1 cellular context compared by ENCODE assay signal in the genomic region with DNA sequence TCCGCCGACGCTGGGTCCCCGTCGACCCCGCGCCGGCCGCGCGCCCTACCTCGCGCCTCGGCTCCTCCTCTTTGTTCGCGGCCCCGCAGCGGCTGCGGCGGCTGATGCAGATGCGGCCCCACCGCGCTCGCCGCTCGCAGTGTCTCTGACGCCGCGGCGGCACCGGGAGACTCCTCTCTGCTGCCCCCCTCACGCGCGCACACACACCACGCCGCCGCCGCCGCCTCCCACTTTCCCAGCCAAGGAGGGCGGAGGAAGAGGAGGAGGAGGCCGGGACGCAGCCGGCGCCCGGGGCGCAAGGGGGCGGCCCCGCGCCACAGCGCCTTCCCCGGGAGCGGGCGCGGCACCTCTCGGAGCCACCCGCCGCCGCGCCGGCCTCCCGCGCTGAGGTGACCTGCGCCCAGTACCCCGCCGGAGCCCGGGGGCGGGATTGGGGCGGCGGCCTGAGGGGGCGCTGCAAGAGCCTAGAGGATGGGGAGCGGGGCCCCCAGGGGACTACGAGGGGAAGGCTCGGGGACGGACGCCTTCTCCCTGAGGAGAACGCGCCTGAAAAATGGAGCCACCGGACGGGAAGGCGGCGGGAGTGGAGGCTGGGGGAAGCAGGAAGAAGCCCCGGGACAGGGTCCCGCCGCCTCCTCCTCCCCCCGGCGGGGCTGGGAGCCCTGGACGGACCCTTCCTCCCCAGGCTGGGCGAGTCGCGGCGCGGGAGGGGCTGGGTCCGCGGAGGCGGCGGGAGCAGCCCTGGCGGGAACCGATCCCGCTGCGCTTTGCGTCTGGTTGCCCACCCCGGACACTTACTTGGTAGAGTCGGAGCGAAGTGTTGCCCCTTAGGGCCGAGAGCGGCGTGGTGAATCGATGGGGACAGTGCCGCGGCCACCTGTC.
TF ChIP-seq lines count a peak whose summit lies in the region.

A gene (minus strand): TSS at position 147 of the 882 bp plus-strand sequence. CDS start 1,744 bp downstream, outside the sequence.

TF ChIP-seq in HepG2, 621 proteins besides CTCF, POLR2A, EP300 and RAD21 (continued from another document and continues in another):
- TF ChIP-seq NR2F6 (IDR thresholded peaks at IDR 0.05) = no peak
- TF ChIP-seq NR2F6 (CRISPR knock-in tag; IDR thresholded peaks at IDR 0.05) = 0 out of 2 replicates have a peak, but pooled peaks have one; percentile 15
- no peak for TF ChIP-seq ZNF782 (CRISPR knock-in tag; IDR thresholded peaks at IDR 0.05; ENCODE audit: borderline replicate concordance)
- TF ChIP-seq, protein P1, sequence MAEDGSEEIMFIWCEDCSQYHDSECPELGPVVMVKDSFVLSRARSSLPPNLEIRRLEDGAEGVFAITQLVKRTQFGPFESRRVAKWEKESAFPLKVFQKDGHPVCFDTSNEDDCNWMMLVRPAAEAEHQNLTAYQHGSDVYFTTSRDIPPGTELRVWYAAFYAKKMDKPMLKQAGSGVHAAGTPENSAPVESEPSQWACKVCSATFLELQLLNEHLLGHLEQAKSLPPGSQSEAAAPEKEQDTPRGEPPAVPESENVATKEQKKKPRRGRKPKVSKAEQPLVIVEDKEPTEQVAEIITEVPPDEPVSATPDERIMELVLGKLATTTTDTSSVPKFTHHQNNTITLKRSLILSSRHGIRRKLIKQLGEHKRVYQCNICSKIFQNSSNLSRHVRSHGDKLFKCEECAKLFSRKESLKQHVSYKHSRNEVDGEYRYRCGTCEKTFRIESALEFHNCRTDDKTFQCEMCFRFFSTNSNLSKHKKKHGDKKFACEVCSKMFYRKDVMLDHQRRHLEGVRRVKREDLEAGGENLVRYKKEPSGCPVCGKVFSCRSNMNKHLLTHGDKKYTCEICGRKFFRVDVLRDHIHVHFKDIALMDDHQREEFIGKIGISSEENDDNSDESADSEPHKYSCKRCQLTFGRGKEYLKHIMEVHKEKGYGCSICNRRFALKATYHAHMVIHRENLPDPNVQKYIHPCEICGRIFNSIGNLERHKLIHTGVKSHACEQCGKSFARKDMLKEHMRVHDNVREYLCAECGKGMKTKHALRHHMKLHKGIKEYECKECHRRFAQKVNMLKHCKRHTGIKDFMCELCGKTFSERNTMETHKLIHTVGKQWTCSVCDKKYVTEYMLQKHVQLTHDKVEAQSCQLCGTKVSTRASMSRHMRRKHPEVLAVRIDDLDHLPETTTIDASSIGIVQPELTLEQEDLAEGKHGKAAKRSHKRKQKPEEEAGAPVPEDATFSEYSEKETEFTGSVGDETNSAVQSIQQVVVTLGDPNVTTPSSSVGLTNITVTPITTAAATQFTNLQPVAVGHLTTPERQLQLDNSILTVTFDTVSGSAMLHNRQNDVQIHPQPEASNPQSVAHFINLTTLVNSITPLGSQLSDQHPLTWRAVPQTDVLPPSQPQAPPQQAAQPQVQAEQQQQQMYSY (CRISPR knock-in tag; IDR thresholded peaks at IDR 0.05) = no peak; the same call in 1 of the 2 replicates
- no peak for TF ChIP-seq PRPF4 (IDR thresholded peaks at IDR 0.05; ENCODE audit: low read depth, low read length, poor library complexity, severe bottlenecking)
- TF ChIP-seq, protein P2, sequence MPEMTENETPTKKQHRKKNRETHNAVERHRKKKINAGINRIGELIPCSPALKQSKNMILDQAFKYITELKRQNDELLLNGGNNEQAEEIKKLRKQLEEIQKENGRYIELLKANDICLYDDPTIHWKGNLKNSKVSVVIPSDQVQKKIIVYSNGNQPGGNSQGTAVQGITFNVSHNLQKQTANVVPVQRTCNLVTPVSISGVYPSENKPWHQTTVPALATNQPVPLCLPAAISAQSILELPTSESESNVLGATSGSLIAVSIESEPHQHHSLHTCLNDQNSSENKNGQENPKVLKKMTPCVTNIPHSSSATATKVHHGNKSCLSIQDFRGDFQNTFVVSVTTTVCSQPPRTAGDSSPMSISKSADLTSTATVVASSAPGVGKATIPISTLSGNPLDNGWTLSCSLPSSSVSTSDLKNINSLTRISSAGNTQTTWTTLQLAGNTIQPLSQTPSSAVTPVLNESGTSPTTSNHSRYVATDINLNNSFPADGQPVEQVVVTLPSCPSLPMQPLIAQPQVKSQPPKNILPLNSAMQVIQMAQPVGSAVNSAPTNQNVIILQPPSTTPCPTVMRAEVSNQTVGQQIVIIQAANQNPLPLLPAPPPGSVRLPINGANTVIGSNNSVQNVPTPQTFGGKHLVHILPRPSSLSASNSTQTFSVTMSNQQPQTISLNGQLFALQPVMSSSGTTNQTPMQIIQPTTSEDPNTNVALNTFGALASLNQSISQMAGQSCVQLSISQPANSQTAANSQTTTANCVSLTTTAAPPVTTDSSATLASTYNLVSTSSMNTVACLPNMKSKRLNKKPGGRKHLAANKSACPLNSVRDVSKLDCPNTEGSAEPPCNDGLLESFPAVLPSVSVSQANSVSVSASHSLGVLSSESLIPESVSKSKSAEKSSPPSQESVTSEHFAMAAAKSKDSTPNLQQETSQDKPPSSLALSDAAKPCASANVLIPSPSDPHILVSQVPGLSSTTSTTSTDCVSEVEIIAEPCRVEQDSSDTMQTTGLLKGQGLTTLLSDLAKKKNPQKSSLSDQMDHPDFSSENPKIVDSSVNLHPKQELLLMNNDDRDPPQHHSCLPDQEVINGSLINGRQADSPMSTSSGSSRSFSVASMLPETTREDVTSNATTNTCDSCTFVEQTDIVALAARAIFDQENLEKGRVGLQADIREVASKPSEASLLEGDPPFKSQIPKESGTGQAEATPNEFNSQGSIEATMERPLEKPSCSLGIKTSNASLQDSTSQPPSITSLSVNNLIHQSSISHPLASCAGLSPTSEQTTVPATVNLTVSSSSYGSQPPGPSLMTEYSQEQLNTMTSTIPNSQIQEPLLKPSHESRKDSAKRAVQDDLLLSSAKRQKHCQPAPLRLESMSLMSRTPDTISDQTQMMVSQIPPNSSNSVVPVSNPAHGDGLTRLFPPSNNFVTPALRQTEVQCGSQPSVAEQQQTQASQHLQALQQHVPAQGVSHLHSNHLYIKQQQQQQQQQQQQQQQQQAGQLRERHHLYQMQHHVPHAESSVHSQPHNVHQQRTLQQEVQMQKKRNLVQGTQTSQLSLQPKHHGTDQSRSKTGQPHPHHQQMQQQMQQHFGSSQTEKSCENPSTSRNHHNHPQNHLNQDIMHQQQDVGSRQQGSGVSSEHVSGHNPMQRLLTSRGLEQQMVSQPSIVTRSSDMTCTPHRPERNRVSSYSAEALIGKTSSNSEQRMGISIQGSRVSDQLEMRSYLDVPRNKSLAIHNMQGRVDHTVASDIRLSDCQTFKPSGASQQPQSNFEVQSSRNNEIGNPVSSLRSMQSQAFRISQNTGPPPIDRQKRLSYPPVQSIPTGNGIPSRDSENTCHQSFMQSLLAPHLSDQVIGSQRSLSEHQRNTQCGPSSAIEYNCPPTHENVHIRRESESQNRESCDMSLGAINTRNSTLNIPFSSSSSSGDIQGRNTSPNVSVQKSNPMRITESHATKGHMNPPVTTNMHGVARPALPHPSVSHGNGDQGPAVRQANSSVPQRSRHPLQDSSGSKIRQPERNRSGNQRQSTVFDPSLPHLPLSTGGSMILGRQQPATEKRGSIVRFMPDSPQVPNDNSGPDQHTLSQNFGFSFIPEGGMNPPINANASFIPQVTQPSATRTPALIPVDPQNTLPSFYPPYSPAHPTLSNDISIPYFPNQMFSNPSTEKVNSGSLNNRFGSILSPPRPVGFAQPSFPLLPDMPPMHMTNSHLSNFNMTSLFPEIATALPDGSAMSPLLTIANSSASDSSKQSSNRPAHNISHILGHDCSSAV (CRISPR knock-in tag; IDR thresholded peaks at IDR 0.05; ENCODE audit: borderline replicate concordance) = no peak
- peak; percentile 7 for TF ChIP-seq PTBP1 (IDR thresholded peaks at IDR 0.05; ENCODE audit: low read depth, low read length, poor library complexity, severe bottlenecking)
- no peak for TF ChIP-seq KAT2B (IDR thresholded peaks at IDR 0.05; ENCODE audit: borderline replicate concordance, low read depth, low read length)
- TF ChIP-seq SOX6 (IDR thresholded peaks at IDR 0.05) = no peak
- TF ChIP-seq SOX6 (CRISPR knock-in tag; IDR thresholded peaks at IDR 0.05) = no peak
- TF ChIP-seq, protein P3, sequence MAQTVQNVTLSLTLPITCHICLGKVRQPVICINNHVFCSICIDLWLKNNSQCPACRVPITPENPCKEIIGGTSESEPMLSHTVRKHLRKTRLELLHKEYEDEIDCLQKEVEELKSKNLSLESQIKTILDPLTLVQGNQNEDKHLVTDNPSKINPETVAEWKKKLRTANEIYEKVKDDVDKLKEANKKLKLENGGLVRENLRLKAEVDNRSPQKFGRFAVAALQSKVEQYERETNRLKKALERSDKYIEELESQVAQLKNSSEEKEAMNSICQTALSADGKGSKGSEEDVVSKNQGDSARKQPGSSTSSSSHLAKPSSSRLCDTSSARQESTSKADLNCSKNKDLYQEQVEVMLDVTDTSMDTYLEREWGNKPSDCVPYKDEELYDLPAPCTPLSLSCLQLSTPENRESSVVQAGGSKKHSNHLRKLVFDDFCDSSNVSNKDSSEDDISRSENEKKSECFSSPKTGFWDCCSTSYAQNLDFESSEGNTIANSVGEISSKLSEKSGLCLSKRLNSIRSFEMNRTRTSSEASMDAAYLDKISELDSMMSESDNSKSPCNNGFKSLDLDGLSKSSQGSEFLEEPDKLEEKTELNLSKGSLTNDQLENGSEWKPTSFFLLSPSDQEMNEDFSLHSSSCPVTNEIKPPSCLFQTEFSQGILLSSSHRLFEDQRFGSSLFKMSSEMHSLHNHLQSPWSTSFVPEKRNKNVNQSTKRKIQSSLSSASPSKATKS (CRISPR knock-in tag; IDR thresholded peaks at IDR 0.05) = no peak
- TF ChIP-seq, protein P4, sequence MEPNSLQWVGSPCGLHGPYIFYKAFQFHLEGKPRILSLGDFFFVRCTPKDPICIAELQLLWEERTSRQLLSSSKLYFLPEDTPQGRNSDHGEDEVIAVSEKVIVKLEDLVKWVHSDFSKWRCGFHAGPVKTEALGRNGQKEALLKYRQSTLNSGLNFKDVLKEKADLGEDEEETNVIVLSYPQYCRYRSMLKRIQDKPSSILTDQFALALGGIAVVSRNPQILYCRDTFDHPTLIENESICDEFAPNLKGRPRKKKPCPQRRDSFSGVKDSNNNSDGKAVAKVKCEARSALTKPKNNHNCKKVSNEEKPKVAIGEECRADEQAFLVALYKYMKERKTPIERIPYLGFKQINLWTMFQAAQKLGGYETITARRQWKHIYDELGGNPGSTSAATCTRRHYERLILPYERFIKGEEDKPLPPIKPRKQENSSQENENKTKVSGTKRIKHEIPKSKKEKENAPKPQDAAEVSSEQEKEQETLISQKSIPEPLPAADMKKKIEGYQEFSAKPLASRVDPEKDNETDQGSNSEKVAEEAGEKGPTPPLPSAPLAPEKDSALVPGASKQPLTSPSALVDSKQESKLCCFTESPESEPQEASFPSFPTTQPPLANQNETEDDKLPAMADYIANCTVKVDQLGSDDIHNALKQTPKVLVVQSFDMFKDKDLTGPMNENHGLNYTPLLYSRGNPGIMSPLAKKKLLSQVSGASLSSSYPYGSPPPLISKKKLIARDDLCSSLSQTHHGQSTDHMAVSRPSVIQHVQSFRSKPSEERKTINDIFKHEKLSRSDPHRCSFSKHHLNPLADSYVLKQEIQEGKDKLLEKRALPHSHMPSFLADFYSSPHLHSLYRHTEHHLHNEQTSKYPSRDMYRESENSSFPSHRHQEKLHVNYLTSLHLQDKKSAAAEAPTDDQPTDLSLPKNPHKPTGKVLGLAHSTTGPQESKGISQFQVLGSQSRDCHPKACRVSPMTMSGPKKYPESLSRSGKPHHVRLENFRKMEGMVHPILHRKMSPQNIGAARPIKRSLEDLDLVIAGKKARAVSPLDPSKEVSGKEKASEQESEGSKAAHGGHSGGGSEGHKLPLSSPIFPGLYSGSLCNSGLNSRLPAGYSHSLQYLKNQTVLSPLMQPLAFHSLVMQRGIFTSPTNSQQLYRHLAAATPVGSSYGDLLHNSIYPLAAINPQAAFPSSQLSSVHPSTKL (CRISPR knock-in tag; IDR thresholded peaks at IDR 0.05) = no peak
- peak; percentile 76 for TF ChIP-seq POLR2G (IDR thresholded peaks at IDR 0.05; ENCODE audit: low read depth, low read length)
- no peak for TF ChIP-seq TGIF2 (CRISPR knock-in tag; IDR thresholded peaks at IDR 0.05)
- TF ChIP-seq ZNF253 (CRISPR knock-in tag; IDR thresholded peaks at IDR 0.05; ENCODE audit: borderline replicate concordance) = no peak
- no peak for TF ChIP-seq ZNF350 (CRISPR knock-in tag; IDR thresholded peaks at IDR 0.05; ENCODE audit: borderline replicate concordance, low read depth)
- TF ChIP-seq, protein P5, sequence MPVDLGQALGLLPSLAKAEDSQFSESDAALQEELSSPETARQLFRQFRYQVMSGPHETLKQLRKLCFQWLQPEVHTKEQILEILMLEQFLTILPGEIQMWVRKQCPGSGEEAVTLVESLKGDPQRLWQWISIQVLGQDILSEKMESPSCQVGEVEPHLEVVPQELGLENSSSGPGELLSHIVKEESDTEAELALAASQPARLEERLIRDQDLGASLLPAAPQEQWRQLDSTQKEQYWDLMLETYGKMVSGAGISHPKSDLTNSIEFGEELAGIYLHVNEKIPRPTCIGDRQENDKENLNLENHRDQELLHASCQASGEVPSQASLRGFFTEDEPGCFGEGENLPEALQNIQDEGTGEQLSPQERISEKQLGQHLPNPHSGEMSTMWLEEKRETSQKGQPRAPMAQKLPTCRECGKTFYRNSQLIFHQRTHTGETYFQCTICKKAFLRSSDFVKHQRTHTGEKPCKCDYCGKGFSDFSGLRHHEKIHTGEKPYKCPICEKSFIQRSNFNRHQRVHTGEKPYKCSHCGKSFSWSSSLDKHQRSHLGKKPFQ (CRISPR knock-in tag; IDR thresholded peaks at IDR 0.05; ENCODE audit: insufficient replicate concordance) = peak; percentile 35
- TF ChIP-seq, protein P6, sequence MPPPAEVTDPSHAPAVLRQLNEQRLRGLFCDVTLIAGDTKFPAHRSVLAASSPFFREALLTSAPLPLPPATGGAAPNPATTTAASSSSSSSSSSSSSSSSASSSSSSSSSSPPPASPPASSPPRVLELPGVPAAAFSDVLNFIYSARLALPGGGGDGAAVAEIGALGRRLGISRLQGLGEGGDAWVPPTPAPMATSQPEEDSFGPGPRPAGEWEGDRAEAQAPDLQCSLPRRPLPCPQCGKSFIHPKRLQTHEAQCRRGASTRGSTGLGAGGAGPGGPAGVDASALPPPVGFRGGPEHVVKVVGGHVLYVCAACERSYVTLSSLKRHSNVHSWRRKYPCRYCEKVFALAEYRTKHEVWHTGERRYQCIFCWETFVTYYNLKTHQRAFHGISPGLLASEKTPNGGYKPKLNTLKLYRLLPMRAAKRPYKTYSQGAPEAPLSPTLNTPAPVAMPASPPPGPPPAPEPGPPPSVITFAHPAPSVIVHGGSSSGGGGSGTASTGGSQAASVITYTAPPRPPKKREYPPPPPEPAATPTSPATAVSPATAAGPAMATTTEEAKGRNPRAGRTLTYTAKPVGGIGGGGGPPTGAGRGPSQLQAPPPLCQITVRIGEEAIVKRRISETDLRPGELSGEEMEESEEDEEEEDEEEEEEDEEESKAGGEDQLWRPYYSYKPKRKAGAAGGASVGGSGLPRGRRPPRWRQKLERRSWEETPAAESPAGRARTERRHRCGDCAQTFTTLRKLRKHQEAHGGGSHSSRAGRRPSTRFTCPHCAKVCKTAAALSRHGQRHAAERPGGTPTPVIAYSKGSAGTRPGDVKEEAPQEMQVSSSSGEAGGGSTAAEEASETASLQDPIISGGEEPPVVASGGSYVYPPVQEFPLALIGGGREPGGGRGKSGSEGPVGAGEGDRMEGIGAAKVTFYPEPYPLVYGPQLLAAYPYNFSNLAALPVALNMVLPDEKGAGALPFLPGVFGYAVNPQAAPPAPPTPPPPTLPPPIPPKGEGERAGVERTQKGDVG (CRISPR knock-in tag; IDR thresholded peaks at IDR 0.05; ENCODE audit: borderline replicate concordance) = no peak
- no peak for TF ChIP-seq TSC22D2 (CRISPR knock-in tag; IDR thresholded peaks at IDR 0.05; ENCODE audit: borderline replicate concordance)
- TF ChIP-seq PRMT3 (CRISPR knock-in tag; IDR thresholded peaks at IDR 0.05; ENCODE audit: borderline replicate concordance, low read depth) = peak; percentile 60; the same call in 1 of the 2 replicates
- TF ChIP-seq KMT2A (CRISPR knock-in tag; IDR thresholded peaks at IDR 0.05) = no peak; the same call in none of the 2 replicates
